Comparison of ENCODE assay signal across 8 cellular contexts in the genomic region with DNA sequence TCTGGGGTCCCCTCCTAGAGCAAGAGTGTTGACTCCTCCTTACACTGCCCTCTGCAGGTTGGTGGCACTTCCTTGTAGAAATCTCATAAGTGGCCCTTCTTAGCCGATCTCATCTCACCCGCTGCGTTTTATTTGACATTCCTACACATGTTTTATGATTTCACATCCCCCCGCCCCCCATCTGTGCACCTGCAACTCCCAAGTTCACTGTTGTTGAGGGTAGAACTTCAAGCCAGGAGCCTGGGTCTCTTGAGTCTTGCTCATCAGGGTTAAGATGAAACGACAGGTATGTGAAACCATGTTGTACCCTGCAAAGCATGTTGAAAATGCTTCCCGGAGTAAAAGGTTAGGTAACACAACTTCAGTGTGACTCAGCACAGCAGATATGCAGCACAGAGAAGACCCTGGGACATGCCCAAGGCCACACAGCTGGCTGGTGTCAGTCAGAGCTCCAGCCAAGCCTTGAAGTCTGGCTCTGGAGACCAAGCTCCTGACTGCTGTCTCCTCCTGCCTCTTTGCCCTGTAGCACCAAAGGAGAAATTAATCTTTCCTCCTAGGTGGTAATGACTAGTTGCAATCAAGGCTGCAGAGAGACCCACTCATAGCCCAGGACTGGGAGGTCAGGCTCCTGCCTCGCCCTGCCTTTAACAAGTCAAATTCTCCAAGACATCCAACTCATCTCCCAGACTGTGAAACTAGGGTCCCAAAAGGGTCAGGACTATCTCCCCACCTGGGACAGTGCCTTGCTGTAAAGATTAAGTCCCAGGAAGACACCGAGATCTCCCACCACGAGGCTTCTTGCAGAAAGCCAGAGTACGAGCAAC.
A peak's percentile ranks its signal among the peaks of the same experiment; 100 is the strongest.
DNase-seq lines count a peak whose midpoint lies in the region; ATAC-seq and TF ChIP-seq lines count a peak whose summit lies in the region.

No MANE protein-coding gene starts in this region.

- ATAC-seq in GM21529 (IDR thresholded peaks at IDR 0.05; ENCODE audit: unreplicated experiment) (no peak), GM18520 (IDR thresholded peaks at IDR 0.05; ENCODE audit: unreplicated experiment) (no peak)

- no peaks in the 10 kb centered on the region for H3K9me3 Mint-ChIP-seq in neural progenitor cell

- H3K36me3 Mint-ChIP-seq in neural progenitor cell: no peaks in the 10 kb centered on the region

- H3K4me1 Mint-ChIP-seq in neural progenitor cell: peaks cover 13% of the 10 kb centered on the region

- H3K79me2 ChIP-seq in neural progenitor cell (ENCODE audit: low read depth): no peaks in the 10 kb centered on the region

- H3K4me3 ChIP-seq in BE2C (ENCODE audit: low read depth, low read length): peak overlapping the region; percentile 38
- no peak overlapping the region for H3K4me3 ChIP-seq in H7 (ENCODE audit: insufficient read depth, low read depth, low read length)
- H3K4me3 ChIP-seq in neural progenitor cell: peak overlapping the region; percentile 30

- DNase-seq in BE2C (peak; percentile 68), H7 (peak; percentile 90), SW480 (ENCODE audit: low spot score) (peak; percentile 43), fibroblast of gingiva (ENCODE audit: low read depth) (peak; percentile 42), neural progenitor cell (ENCODE audit: low spot score) (peak; percentile 74), NCI-H1930 (lab: John Stamatoyannopoulos, UW) (no peak)

- H3K4me2 ChIP-seq in neural progenitor cell: peak overlapping the region; percentile 62

- H4K20me1 ChIP-seq in neural progenitor cell (ENCODE audit: low read depth): no peaks in the 10 kb centered on the region

- no peak overlapping the region for H3K27ac ChIP-seq in neural progenitor cell

- no peak overlapping the region for H3K9ac ChIP-seq in neural progenitor cell

- H2AFZ ChIP-seq in neural progenitor cell (replicated peaks): peak overlapping the region; percentile 53

- H3K36me3 ChIP-seq in BE2C (no peaks in the 10 kb centered on the region), H7 (replicated peaks; ENCODE audit: control insufficient read depth, insufficient read depth, low read length) (no peaks in the 10 kb centered on the region), neural progenitor cell (no peaks in the 10 kb centered on the region)

- H3K4me1 ChIP-seq in BE2C (peaks cover 11% of the 10 kb centered on the region), neural progenitor cell (peaks cover 5% of the 10 kb centered on the region)

- H3K9me3 ChIP-seq in BE2C: no peaks in the 10 kb centered on the region
- no peaks in the 10 kb centered on the region for H3K9me3 ChIP-seq in neural progenitor cell (ENCODE audit: low read depth)

- TF ChIP-seq CTCF in BE2C (IDR thresholded peaks at IDR 0.05; ENCODE audit: low read depth, low read length) (peak; percentile 84), neural progenitor cell (IDR thresholded peaks at IDR 0.05) (peak; percentile 79)

- no peaks in the 10 kb centered on the region for H3F3A ChIP-seq in neural progenitor cell (ENCODE audit: low read depth)

- no peak overlapping the region for H3K27ac Mint-ChIP-seq in neural progenitor cell

- no peaks in the 10 kb centered on the region for H3K27me3 ChIP-seq in BE2C
- no peaks in the 10 kb centered on the region for H3K27me3 ChIP-seq in H7 (ENCODE audit: control insufficient read depth, insufficient read depth, low read length)
- peaks cover 7% of the 10 kb centered on the region for H3K27me3 ChIP-seq in neural progenitor cell

- H3K4me3 Mint-ChIP-seq in neural progenitor cell: no peak overlapping the region

- H3K27me3 Mint-ChIP-seq in neural progenitor cell (ENCODE audit: insufficient read depth, low read depth): peaks cover 8% of the 10 kb centered on the region

Comparison
In these comparisons a context has a peak if more than half of its experiments do, and no peak if none do; other contexts are left out.
1. DNase-seq: peak in BE2C (single experiment), H7 (single experiment), SW480 (single experiment), fibroblast of gingiva (single experiment) and neural progenitor cell (single experiment); none in NCI-H1930 (0 of 2).